In genomic region chr6:26296857-26297648, GRCh38 we compare ENCODE assay signal across 1 cellular context.
TF ChIP-seq lines count a peak whose summit lies in the region.

No MANE protein-coding gene starts in this region.

TF ChIP-seq in GM12878, 131 proteins besides CTCF, POLR2A, EP300 and RAD21 (continued from another document):
- no peak for TF ChIP-seq ZBTB4 (CRISPR knock-in tag; IDR thresholded peaks at IDR 0.05)
- no peak for TF ChIP-seq DPF2 (IDR thresholded peaks at IDR 0.05)
- TF ChIP-seq IKZF2 (IDR thresholded peaks at IDR 0.05), result no peak
- TF ChIP-seq EED (IDR thresholded peaks at IDR 0.05; ENCODE audit: low read depth), result no peak
- TF ChIP-seq ZBTB11 (CRISPR knock-in tag; IDR thresholded peaks at IDR 0.05), result no peak
- no peak for TF ChIP-seq FOXM1 (IDR thresholded peaks at IDR 0.05; ENCODE audit: low read depth, low read length)
